ENCODE assay signal across 33 cellular contexts in the genomic region with DNA sequence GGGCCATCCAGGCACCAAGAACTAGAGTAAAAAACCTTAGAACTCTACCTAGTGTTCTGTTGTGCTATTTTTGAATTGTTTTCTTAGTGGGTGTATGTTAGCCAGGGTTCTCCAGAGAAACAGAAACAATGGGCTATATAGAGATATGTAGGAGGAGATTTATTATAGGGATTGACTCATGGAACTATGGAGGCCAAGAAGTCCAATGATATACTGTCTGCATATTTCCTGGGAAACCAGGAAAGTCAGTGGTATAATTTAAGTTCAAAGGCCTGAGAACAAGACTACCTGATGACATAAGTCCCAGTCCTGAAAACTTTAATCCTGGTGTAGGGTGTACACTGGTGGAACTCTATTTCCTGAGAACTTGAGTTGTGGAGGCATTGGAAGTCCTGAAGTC.
DNase-seq lines count a peak whose midpoint lies in the region; ATAC-seq, FAIRE-seq and TF ChIP-seq lines count a peak whose summit lies in the region.
"Had no signal": no experiment of that assay in that cellular context is flagged by ENCODE, and none has a peak within 500 bp of the region (broad histone marks: within the 10 kb centered on the region; RNA-seq: fewer than 3 reads in every experiment).

No MANE protein-coding gene starts in this region.

- TF ChIP-seq CTCF in mucosa of descending colon (IDR thresholded peaks at IDR 0.05) (no peak), kidney (IDR thresholded peaks at IDR 0.05; ENCODE audit: borderline replicate concordance, extremely low read depth, insufficient read depth) (no peak)

- H3K9ac ChIP-seq in kidney (ENCODE audit: low read length in 2 of 2) = no peak overlapping the region
- H3K9ac ChIP-seq: BLaER1; BLaER1 treated with 17β-estradiol and CSF1 and Interleukin-3, amounts not matched to agents 10 nM and 100 nM had no signal

- H3K4me1 ChIP-seq in mucosa of descending colon (ENCODE audit: low read depth) = no peaks in the 10 kb centered on the region
- no peaks in the 10 kb centered on the region for H3K4me1 ChIP-seq in small intestine (ENCODE audit: control insufficient read depth in 2 of 2, insufficient read depth in 1 of 2, low read depth in 1 of 2, low read length in 1 of 2)
- no peaks in the 10 kb centered on the region for H3K4me1 ChIP-seq in kidney (ENCODE audit: control insufficient read depth in 1 of 2, insufficient read depth in 1 of 2, low read depth in 1 of 2, low read length in 2 of 2)
- H3K4me1 ChIP-seq: A549; BE2C; BLaER1; BLaER1 treated with 17β-estradiol and CSF1 and Interleukin-3, amounts not matched to agents 10 nM and 100 nM; Caco-2 had no signal

- H3K27ac ChIP-seq in small intestine (ENCODE audit: low read depth in 1 of 2, low read length in 1 of 2) = no peak overlapping the region
- no peak overlapping the region for H3K27ac ChIP-seq in kidney (ENCODE audit: low read depth in 2 of 2, low read length in 2 of 2)
- H3K27ac ChIP-seq: 22Rv1; A549; BLaER1; BLaER1 treated with 17β-estradiol and CSF1 and Interleukin-3, amounts not matched to agents 10 nM and 100 nM; C4-2B had no signal

- H3K4me3 ChIP-seq in mucosa of descending colon (no peak overlapping the region), small intestine (ENCODE audit: low read depth in 1 of 2, low read length in 2 of 2) (no peak overlapping the region), kidney (ENCODE audit: low read length in 2 of 2) (no peak overlapping the region)
- H3K4me3 ChIP-seq: A549; BLaER1; BLaER1 treated with 17β-estradiol and CSF1 and Interleukin-3, amounts not matched to agents 10 nM and 100 nM had no signal

- H3K9me3 ChIP-seq in mucosa of descending colon = peaks cover 4% of the 10 kb centered on the region
- no peaks in the 10 kb centered on the region for H3K9me3 ChIP-seq in small intestine (ENCODE audit: control insufficient read depth, low read depth)
- H3K9me3 ChIP-seq in kidney (ENCODE audit: control insufficient read depth in 1 of 2, low read length in 2 of 2) = peaks cover 0 to 7% of the 10 kb centered on the region in 2 donors
- H3K9me3 ChIP-seq: BE2C had no signal

- peak; percentile 59 for ATAC-seq in left colon
- ATAC-seq in mucosa of descending colon = peak; percentile 88
- ATAC-seq: A549; CD8-positive, alpha-beta T cell had no signal

- FAIRE-seq in small intestine (lab: Jason Lieb, UNC) (no peak), kidney (lab: Jason Lieb, UNC) (no peak)
- FAIRE-seq: A204.1, A549, D721Med had no signal

- peaks cover 0 to 3% of the 10 kb centered on the region in 2 donors for H3K27me3 ChIP-seq in small intestine (ENCODE audit: control insufficient read depth in 2 of 2, insufficient read depth in 2 of 2, low read length in 2 of 2)
- H3K27me3 ChIP-seq: BE2C; BLaER1; BLaER1 treated with 17β-estradiol and CSF1 and Interleukin-3, amounts not matched to agents 10 nM and 100 nM had no signal

- DNase-seq in left colon (no peak), mucosa of descending colon (no peak), small intestine (peak; percentile 8), anterior cingulate cortex (lab: John Stamatoyannopoulos, UW) (no peak), kidney (no peak)
- no peak for DNase-seq in stimulated activated CD4-positive, alpha-beta T cell treated with anti-CD3 and anti-CD28 coated beads, Interleukin-1b, Interleukin-23, amount 100 ng/mL, for 48 hours
- DNase-seq: 8988T; ACHN; AML-193; BE2C; C1 segment of cervical spinal cord; Caco-2; Calu3; CD4-positive, alpha-beta memory T cell; CD4-positive, alpha-beta T cell; CD4-positive, CD25-positive, alpha-beta regulatory T cell; CD8-positive, alpha-beta memory T cell; CD8-positive, alpha-beta T cell; COR-L47; DMS 273 treated with DMSO at 0.1 percent for 48 hours; DMS153; DMS53; DMS79; DMS79 treated with DMSO at 0.1 percent for 48 hours; DND-41; EL had no signal

- no peaks in the 10 kb centered on the region for H3K36me3 ChIP-seq in mucosa of descending colon (ENCODE audit: low read depth)
- no peaks in the 10 kb centered on the region for H3K36me3 ChIP-seq in small intestine (ENCODE audit: control insufficient read depth in 2 of 2, insufficient read depth in 2 of 2, low read length in 2 of 2)
- H3K36me3 ChIP-seq in kidney (ENCODE audit: control insufficient read depth in 1 of 2, insufficient read depth in 2 of 2, low read length in 2 of 2) = no peaks in the 10 kb centered on the region
- H3K36me3 ChIP-seq: BE2C; BLaER1; BLaER1 treated with 17β-estradiol and CSF1 and Interleukin-3, amounts not matched to agents 10 nM and 100 nM had no signal

- intact Hi-C loops in left colon (cut with DNase I, micrococcal nuclease) (no loop called here), mucosa of descending colon (cut with DNase I, micrococcal nuclease) (no loop called here), kidney (cut with DNase I) (no loop called here)
